ENCODE assay signal across 20 cellular contexts in genomic region chr9:90891656-90892055, GRCh38.
DNase-seq lines count a peak whose midpoint lies in the region; ATAC-seq, FAIRE-seq and TF ChIP-seq lines count a peak whose summit lies in the region.
"Had no signal": no experiment of that assay in that cellular context is flagged by ENCODE, and none has a peak within 500 bp of the region (broad histone marks: within the 10 kb centered on the region; RNA-seq: fewer than 3 reads in every experiment).

No MANE protein-coding gene starts in this region.

- TF ChIP-seq RAD21 in IMR-90 (IDR thresholded peaks at IDR 0.05; ENCODE audit: low read length) = no peak
- no peak for TF ChIP-seq RAD21 in H1 (IDR thresholded peaks at IDR 0.05 in 1 of 2, conservative IDR thresholded peaks at IDR 0.05 in 1 of 2; ENCODE audit: low read depth in 2 of 2, low read length in 2 of 2)

- H2BK12ac ChIP-seq in H1 (ENCODE audit: low read depth, low read length) = no peak overlapping the region

- H3K36me3 Mint-ChIP-seq in stimulated activated naive B cell treated with anti-CD40 and anti-IgM and Interleukin-4, amounts not matched to agents 10 μg/mL and 1 μg/mL and 100 μg/mL, for 72 hours = peaks cover 23 to 46% of the 10 kb centered on the region in 2 donors
- H3K36me3 Mint-ChIP-seq: CD8-positive, alpha-beta memory T cell had no signal

- no peak overlapping the region for H4K8ac ChIP-seq in IMR-90 (ENCODE audit: low read depth in 2 of 2, low read length in 2 of 2)
- H4K8ac ChIP-seq in H1 (ENCODE audit: extremely low read depth, insufficient read depth, low read length) = no peak overlapping the region

- H4K20me1 ChIP-seq in IMR-90 (ENCODE audit: insufficient read depth, low read length) (no peaks in the 10 kb centered on the region), H1 (replicated peaks in 1 of 2; ENCODE audit: control insufficient read depth in 1 of 2, insufficient read depth in 2 of 2, low read length in 2 of 2) (no peaks in the 10 kb centered on the region)

- TF ChIP-seq POLR2A in IMR-90 (IDR thresholded peaks at IDR 0.05; ENCODE audit: low read depth, low read length) (no peak), H1 (IDR thresholded peaks at IDR 0.05; ENCODE audit: control extremely low read depth in 1 of 2, low read depth in 2 of 2, low read length in 2 of 2) (no peak)

- no peaks in the 10 kb centered on the region for H3K23me2 ChIP-seq in H1 (ENCODE audit: low read depth, low read length)

- no peaks in the 10 kb centered on the region for H3K79me1 ChIP-seq in IMR-90 (ENCODE audit: low read depth in 1 of 2, low read length in 2 of 2)
- no peaks in the 10 kb centered on the region for H3K79me1 ChIP-seq in H1 (ENCODE audit: low read depth, low read length)

- no peaks in the 10 kb centered on the region for H3K27me3 Mint-ChIP-seq in stimulated activated naive B cell treated with anti-CD40 and anti-IgM and Interleukin-4, amounts not matched to agents 10 μg/mL and 1 μg/mL and 100 μg/mL, for 72 hours

- CTCF ChIA-PET in IMR-90 (lab: Yijun Ruan, JAX) (no interaction called here), H1 (lab: Charles Lee; ENCODE audit: partially characterized antibody) (interaction anchor here (1.2 to 2.1 kb wide), 4 partner anchors 17 to 340 kb away, joined by 4 to 8 read pairs (median 4); no protein-coding TSS in a partner anchor)

- H3K4me2 ChIP-seq in IMR-90 (ENCODE audit: low read depth, low read length) = no peak overlapping the region
- no peak overlapping the region for H3K4me2 ChIP-seq in H1 (ENCODE audit: insufficient read depth in 1 of 2, low read depth in 2 of 2, low read length in 2 of 2)
- H3K4me2 ChIP-seq: BLaER1 treated with 17β-estradiol and CSF1 and Interleukin-3, amounts not matched to agents 10 nM and 100 nM; KMS-11 had no signal

- H3K4ac ChIP-seq in IMR-90 (ENCODE audit: low read depth, low read length) = no peak overlapping the region
- no peak overlapping the region for H3K4ac ChIP-seq in H1 (replicated peaks; ENCODE audit: insufficient read length, low read depth, low read length)

- H2BK20ac ChIP-seq in IMR-90 (ENCODE audit: low read depth, low read length) (no peak overlapping the region), H1 (ENCODE audit: low read length) (no peak overlapping the region)

- H3K9me3 ChIP-seq in IMR-90 (ENCODE audit: control insufficient read depth, insufficient read depth, low read length) (no peaks in the 10 kb centered on the region), H1 (ENCODE audit: insufficient read depth in 2 of 2, low read depth in 1 of 2, low read length in 1 of 2) (no peaks in the 10 kb centered on the region), left lung (no peaks in the 10 kb centered on the region)
- H3K9me3 ChIP-seq: BLaER1 treated with 17β-estradiol and CSF1 and Interleukin-3, amounts not matched to agents 10 nM and 100 nM had no signal

- H3K9me1 ChIP-seq in IMR-90 (ENCODE audit: insufficient read depth, low read length) = no peaks in the 10 kb centered on the region

- no peak overlapping the region for H2BK120ac ChIP-seq in IMR-90 (ENCODE audit: low read depth, low read length)
- H2BK120ac ChIP-seq in H1 (replicated peaks; ENCODE audit: low read depth, low read length) = no peak overlapping the region

- no peak overlapping the region for H3K4me3 Mint-ChIP-seq in stimulated activated naive B cell treated with anti-CD40 and anti-IgM and Interleukin-4, amounts not matched to agents 10 μg/mL and 1 μg/mL and 100 μg/mL, for 72 hours
- H3K4me3 Mint-ChIP-seq: CD8-positive, alpha-beta memory T cell; H9 had no signal

- H3K27me3 ChIP-seq in IMR-90 (ENCODE audit: control insufficient read depth, insufficient read depth, low read length) (peaks cover 42% of the 10 kb centered on the region), H1 (replicated peaks in 1 of 4; ENCODE audit: control insufficient read depth in 3 of 4, extremely low read depth in 1 of 4, insufficient read depth in 3 of 4, low read length in 3 of 4) (no peaks in the 10 kb centered on the region), left lung (peaks cover 0 to 4% of the 10 kb centered on the region in 2 donors)
- H3K27me3 ChIP-seq: BLaER1 treated with 17β-estradiol and CSF1 and Interleukin-3, amounts not matched to agents 10 nM and 100 nM had no signal

- no peak overlapping the region for H2AK9ac ChIP-seq in IMR-90 (replicated peaks; ENCODE audit: low read depth, low read length, poor library complexity)

- H3K27ac ChIP-seq in IMR-90 (ENCODE audit: insufficient read depth, low read length) = no peak overlapping the region
- H3K27ac ChIP-seq in H1 (ENCODE audit: low read depth, low read length) = no peak overlapping the region
- no peak overlapping the region for H3K27ac ChIP-seq in left lung
- H3K27ac ChIP-seq: BLaER1 treated with 17β-estradiol and CSF1 and Interleukin-3, amounts not matched to agents 10 nM and 100 nM; KMS-11; SK-N-MC had no signal

- H3K14ac ChIP-seq in IMR-90 (replicated peaks; ENCODE audit: low read depth, low read length) (no peak overlapping the region), H1 (ENCODE audit: insufficient read length) (no peak overlapping the region)

- no peak overlapping the region for H3K4me3 ChIP-seq in IMR-90 (ENCODE audit: insufficient read depth, low read depth, low read length)
- no peak overlapping the region for H3K4me3 ChIP-seq in H1 (ENCODE audit: extremely low read depth in 1 of 4, insufficient read depth in 2 of 4, low read depth in 3 of 4, low read length in 4 of 4)
- no peak overlapping the region for H3K4me3 ChIP-seq in left lung
- H3K4me3 ChIP-seq: BLaER1 treated with 17β-estradiol and CSF1 and Interleukin-3, amounts not matched to agents 10 nM and 100 nM; SK-N-MC had no signal

- in situ Hi-C loops in IMR-90 (cut with MboI; ENCODE audit: low sequenced_read_pairs) = no loop called here

- H3K9ac ChIP-seq in IMR-90 (ENCODE audit: low read depth, low read length) (no peak overlapping the region), H1 (replicated peaks in 1 of 4; ENCODE audit: extremely low read depth in 1 of 4, low read depth in 3 of 4, low read length in 3 of 4) (no peak overlapping the region)
- H3K9ac ChIP-seq: BLaER1 treated with 17β-estradiol and CSF1 and Interleukin-3, amounts not matched to agents 10 nM and 100 nM; KMS-11 had no signal

- no peaks in the 10 kb centered on the region for H3K79me2 ChIP-seq in H1 (ENCODE audit: control insufficient read depth in 1 of 2, insufficient read depth in 2 of 2, low read length in 2 of 2)

- H3K4me1 Mint-ChIP-seq in stimulated activated naive B cell treated with anti-CD40 and anti-IgM and Interleukin-4, amounts not matched to agents 10 μg/mL and 1 μg/mL and 100 μg/mL, for 72 hours = no peaks in the 10 kb centered on the region
- H3K4me1 Mint-ChIP-seq: CD8-positive, alpha-beta memory T cell had no signal

- BruUV-seq in IMR-90 (replicated peaks; lab: Mats Ljungman, UMichigan) = no TSS peak

- H2BK5ac ChIP-seq in IMR-90 (ENCODE audit: low read depth, low read length, poor library complexity, severe bottlenecking) = no peak overlapping the region
- no peak overlapping the region for H2BK5ac ChIP-seq in H1 (ENCODE audit: low read depth, low read length)

- H2AFZ ChIP-seq in IMR-90 (replicated peaks; ENCODE audit: low read length, poor library complexity) = no peak overlapping the region
- no peak overlapping the region for H2AFZ ChIP-seq in H1 (ENCODE audit: low read length)

- POLR2A ChIA-PET in IMR-90 (lab: Charles Lee; ENCODE audit: unreplicated experiment) (no interaction called here), H1 (lab: Charles Lee; ENCODE audit: partially characterized antibody) (no interaction called here)

- no peak for FAIRE-seq in H1 (lab: Jason Lieb, UNC)
- FAIRE-seq: D721Med, G401.6 had no signal

- peak; percentile 15 for DNase-seq in activated CD8-positive, alpha-beta memory T cell treated with anti-CD3 and anti-CD28 coated beads for 24 hours
- DNase-seq in activated CD8-positive, alpha-beta memory T cell treated with anti-CD3 and anti-CD28 coated beads, Interleukin-2, amount 50 U/mL, for 48 hours = no peak
- peak; percentile 8 for DNase-seq in IMR-90
- no peak for DNase-seq in H1 (ENCODE audit: low read depth in 1 of 2, low spot score in 2 of 2)
- DNase-seq in stimulated activated naive B cell treated with anti-CD40 and anti-IgM and Interleukin-4, amounts not matched to agents 10 μg/mL and 1 μg/mL and 100 μg/mL, for 72 hours = no peak
- no peak for DNase-seq in NCI-H524 (lab: John Stamatoyannopoulos, UW)
- no peak for DNase-seq in left lung
- DNase-seq in C1 segment of cervical spinal cord (lab: John Stamatoyannopoulos, UW) = no peak
- DNase-seq: CD8-positive, alpha-beta memory T cell; DMS79 treated with DMSO at 0.1 percent for 48 hours; H9; NCI-H1694; NCI-H226; NCI-H524 treated with DMSO at 0.1 percent for 48 hours; OCI-M1 had no signal

- H3K23ac ChIP-seq in IMR-90 (ENCODE audit: low read depth, low read length) (no peak overlapping the region), H1 (ENCODE audit: insufficient read length) (no peak overlapping the region)

- H3K4me1 ChIP-seq in IMR-90 (ENCODE audit: control insufficient read depth, insufficient read depth, low read length) = no peaks in the 10 kb centered on the region
- peaks cover 7 to 23% (median 19%) of the 10 kb centered on the region in 4 experiments for H3K4me1 ChIP-seq in H1 (replicated peaks in 1 of 4; ENCODE audit: control insufficient read depth in 3 of 4, insufficient read depth in 4 of 4, low read length in 3 of 4)
- H3K4me1 ChIP-seq in left lung = no peaks in the 10 kb centered on the region
- H3K4me1 ChIP-seq: BLaER1 treated with 17β-estradiol and CSF1 and Interleukin-3, amounts not matched to agents 10 nM and 100 nM had no signal

- ATAC-seq in IMR-90 (ENCODE audit: low read depth) (peak; percentile 56), left lung (no peak)
- ATAC-seq in stimulated activated naive B cell treated with anti-CD40 and anti-IgM and Interleukin-4, amounts not matched to agents 10 μg/mL and 1 μg/mL and 100 μg/mL, for 72 hours (replicated peaks) = no peak

- H3K18ac ChIP-seq in IMR-90 (ENCODE audit: low read depth, low read length) (no peak overlapping the region), H1 (ENCODE audit: extremely low read depth, low read length) (no peak overlapping the region)

- TF ChIP-seq EP300 in H1 (IDR thresholded peaks at IDR 0.05; ENCODE audit: borderline replicate concordance in 1 of 2, low read depth in 2 of 2, low read length in 2 of 2) = no peak

- peak overlapping the region; percentile 20 for H3K27ac Mint-ChIP-seq in stimulated activated naive B cell treated with anti-CD40 and anti-IgM and Interleukin-4, amounts not matched to agents 10 μg/mL and 1 μg/mL and 100 μg/mL, for 72 hours
- H3K27ac Mint-ChIP-seq: CD8-positive, alpha-beta memory T cell had no signal

- H2BK15ac ChIP-seq in IMR-90 (ENCODE audit: low read depth, low read length) = no peak overlapping the region
- 0 out of 2 replicates have a peak overlapping the region, but pooled peaks have one; percentile 33 for H2BK15ac ChIP-seq in H1 (ENCODE audit: low read length)

- H4K5ac ChIP-seq in IMR-90 (ENCODE audit: low read depth, low read length) (no peak overlapping the region), H1 (ENCODE audit: insufficient read length, low read depth, low read length) (no peak overlapping the region)

- dilution Hi-C loops in IMR-90 (cut with HindIII; ENCODE audit: low sequenced_read_pairs, unreplicated experiment) = no loop called here

- H3K56ac ChIP-seq in IMR-90 (ENCODE audit: extremely low read depth, insufficient read depth, low read length) (no peak overlapping the region), H1 (replicated peaks; ENCODE audit: insufficient read length, low read depth, low read length) (no peak overlapping the region)

- WGBS in IMR-90 (ENCODE audit: extremely low coverage in 2 of 2, insufficient read length in 1 of 2), 2 experiments = no CpG with 5 or more reads among the region's 1 CpG
- WGBS in H1 (ENCODE audit: extremely low coverage in 1 of 2, insufficient coverage in 1 of 2, insufficient read length in 1 of 2, insufficient replicate concordance in 2 of 2, low coverage in 1 of 2, low lambda C conversion rate in 2 of 2, missing lambda C conversion rate in 1 of 2), 2 experiments = 100% methylated on average over 1 of the region's 1 CpG; no CpG with 5 or more reads in 1 of the 2 experiments

- no peak overlapping the region for H4K91ac ChIP-seq in IMR-90 (ENCODE audit: insufficient read depth, low read depth, low read length)
- H4K91ac ChIP-seq in H1 (replicated peaks; ENCODE audit: insufficient read length, low read length) = no peak overlapping the region

- H3K36me3 ChIP-seq in IMR-90 (ENCODE audit: control insufficient read depth, insufficient read depth, low read length) (no peaks in the 10 kb centered on the region), H1 (ENCODE audit: control insufficient read depth in 2 of 4, insufficient read depth in 4 of 4, low read length in 3 of 4) (no peaks in the 10 kb centered on the region), left lung (peaks cover 0 to 97% of the 10 kb centered on the region in 2 donors)

- TF ChIP-seq CTCF in IMR-90 (conservative IDR thresholded peaks at IDR 0.05; ENCODE audit: low read depth, low read length) (no peak), H1 (IDR thresholded peaks at IDR 0.05; ENCODE audit: control extremely low read depth in 1 of 3, insufficient read depth in 1 of 3, low read depth in 1 of 3, low read length in 3 of 3) (no peak), left lung (IDR thresholded peaks at IDR 0.05) (no peak)

- intact Hi-C loops in IMR-90 (cut with micrococcal nuclease) (no loop called here), left lung (cut with DNase I) (no loop called here)

- no peaks in the 10 kb centered on the region for H3K9me3 Mint-ChIP-seq in stimulated activated naive B cell treated with anti-CD40 and anti-IgM and Interleukin-4, amounts not matched to agents 10 μg/mL and 1 μg/mL and 100 μg/mL, for 72 hours
- H3K9me3 Mint-ChIP-seq: CD8-positive, alpha-beta memory T cell; H9 had no signal

- H2AK5ac ChIP-seq in IMR-90 (ENCODE audit: low read depth, low read length) = no peak overlapping the region
- H2AK5ac ChIP-seq in H1 (ENCODE audit: low read depth, low read length) = no peak overlapping the region

Comparison
In these comparisons a context has a peak if more than half of its experiments do, and no peak if none do; other contexts are left out.
1. DNase-seq: peak in activated CD8-positive, alpha-beta memory T cell treated with anti-CD3 and anti-CD28 coated beads for 24 hours (single experiment) and IMR-90 (single experiment); none in activated CD8-positive, alpha-beta memory T cell treated with anti-CD3 and anti-CD28 coated beads, Interleukin-2, amount 50 U/mL, for 48 hours (single experiment), H1 (0 of 2), stimulated activated naive B cell treated with anti-CD40 and anti-IgM and Interleukin-4, amounts not matched to agents 10 μg/mL and 1 μg/mL and 100 μg/mL, for 72 hours (single experiment), NCI-H524 (0 of 2), left lung (0 of 2) and C1 segment of cervical spinal cord (0 of 14).